14 cellular contexts compared by ENCODE assay signal in genomic region chr14:88547386-88547780, GRCh38. TPM values are rescaled to one million over a fixed set of nuclear protein-coding genes. Genes with fewer than 3 reads are reported as not detected.
DNase-seq lines count a peak whose midpoint lies in the region; ATAC-seq and TF ChIP-seq lines count a peak whose summit lies in the region.
"Had no signal": no experiment of that assay in that cellular context is flagged by ENCODE, and none has a peak within 500 bp of the region (broad histone marks: within the 10 kb centered on the region; RNA-seq: fewer than 3 reads in every experiment).

No MANE protein-coding gene starts in this region.

- 80% methylated on average over 1 of the region's 3 CpGs; no CpG with 5 or more reads in 1 of the 2 experiments for WGBS in IMR-90 (ENCODE audit: extremely low coverage in 2 of 2, insufficient read length in 1 of 2), 2 experiments
- WGBS in hepatocyte (ENCODE audit: low lambda C conversion rate, missing lambda C conversion rate) = 73% methylated on average over 3 of the region's 3 CpGs
- 63 to 85% (median 73%) methylated on average over 3 of the region's 3 CpGs for WGBS in stomach, 5 donors

- no peaks in the 10 kb centered on the region for H3K9me3 ChIP-seq in IMR-90 (ENCODE audit: control insufficient read depth, insufficient read depth, low read length)
- no peaks in the 10 kb centered on the region for H3K9me3 ChIP-seq in hepatocyte (ENCODE audit: low read depth)
- H3K9me3 ChIP-seq in stomach = no peaks in the 10 kb centered on the region
- H3K9me3 ChIP-seq: BE2C, HAP-1 had no signal

- no peak overlapping the region for H2AK5ac ChIP-seq in IMR-90 (ENCODE audit: low read depth, low read length)

- POLR2A ChIA-PET in IMR-90 (lab: Charles Lee; ENCODE audit: unreplicated experiment) (no interaction called here), GM10248 (lab: Yijun Ruan, JAX) (no interaction called here)

- TF ChIP-seq EP300 in stomach (IDR thresholded peaks at IDR 0.05) = no peak

- peaks cover 31 to 71% of the 10 kb centered on the region in 2 experiments for H3K79me1 ChIP-seq in IMR-90 (ENCODE audit: low read depth in 1 of 2, low read length in 2 of 2)

- no peak for DNase-seq in IMR-90
- DNase-seq in hepatocyte (ENCODE audit: low spot score) = no peak
- DNase-seq in stomach = no peak
- DNase-seq in NOMO-1 (lab: John Stamatoyannopoulos, UW; ENCODE audit: unreplicated experiment in 2 of 2) = no peak
- no peak for DNase-seq in NK-92 (lab: John Stamatoyannopoulos, UW; ENCODE audit: unreplicated experiment)
- no peak for DNase-seq in GM10248 (ENCODE audit: extremely low spot score)
- no peak for DNase-seq in CD1c-positive myeloid dendritic cell (ENCODE audit: extremely low spot score)
- DNase-seq: BE2C; CD4-positive, CD25-positive, alpha-beta regulatory T cell; DND-41; GF-D8; KBM-7 had no signal

- peaks cover 4% of the 10 kb centered on the region; the same call in 1 of the 2 replicates for H3K4me1 ChIP-seq in IMR-90 (ENCODE audit: control insufficient read depth, insufficient read depth, low read length)
- peaks cover 10% of the 10 kb centered on the region for H3K4me1 ChIP-seq in hepatocyte (ENCODE audit: insufficient read depth)
- peaks cover 29 to 86% (median 59%) of the 10 kb centered on the region in 4 donors for H3K4me1 ChIP-seq in stomach
- H3K4me1 ChIP-seq: BE2C, HAP-1 had no signal

- H3K23ac ChIP-seq in IMR-90 (ENCODE audit: low read depth, low read length) = no peak overlapping the region

- ATAC-seq in IMR-90 (ENCODE audit: low read depth) = no peak

- no peak overlapping the region for H3K56ac ChIP-seq in IMR-90 (ENCODE audit: extremely low read depth, insufficient read depth, low read length)

- no peak overlapping the region for H2BK120ac ChIP-seq in IMR-90 (ENCODE audit: low read depth, low read length)

- no peak overlapping the region for H2AK9ac ChIP-seq in IMR-90 (replicated peaks; ENCODE audit: low read depth, low read length, poor library complexity)

- H3K36me3 ChIP-seq in IMR-90 (ENCODE audit: control insufficient read depth, insufficient read depth, low read length) = peaks cover 31% of the 10 kb centered on the region
- no peaks in the 10 kb centered on the region for H3K36me3 ChIP-seq in hepatocyte (replicated peaks; ENCODE audit: insufficient read depth, low read depth)
- peaks cover 4 to 47% (median 36%) of the 10 kb centered on the region in 4 donors for H3K36me3 ChIP-seq in stomach
- H3K36me3 ChIP-seq: BE2C, HAP-1 had no signal

- no peaks in the 10 kb centered on the region for H3K9me2 ChIP-seq in hepatocyte (replicated peaks; ENCODE audit: insufficient read depth)

- intact Hi-C loops in IMR-90 (cut with micrococcal nuclease) = no loop called here
- intact Hi-C loops in stomach (cut with DNase I; ENCODE audit: low total_unique reads) = loop anchor here (10.0 kb wide), 1 partner anchor 53 kb away; no protein-coding TSS in a partner anchor

- H3K4me2 ChIP-seq in IMR-90 (ENCODE audit: low read depth, low read length) (no peak overlapping the region), hepatocyte (no peak overlapping the region)

- H3K27ac ChIP-seq in C4-2B = peak overlapping the region; percentile 49; the same call in 1 of the 2 replicates
- H3K27ac ChIP-seq in IMR-90 (ENCODE audit: insufficient read depth, low read length) = no peak overlapping the region
- peak overlapping the region; percentile 55 for H3K27ac ChIP-seq in hepatocyte
- peak overlapping the region; percentile 55 to 76 (median 76) for H3K27ac ChIP-seq in stomach

- H3K9me1 ChIP-seq in IMR-90 (ENCODE audit: insufficient read depth, low read length) = no peaks in the 10 kb centered on the region; the same call in 1 of the 2 replicates

- H2BK15ac ChIP-seq in IMR-90 (ENCODE audit: low read depth, low read length) = no peak overlapping the region

- H3K27me3 ChIP-seq in IMR-90 (ENCODE audit: control insufficient read depth, insufficient read depth, low read length) (no peaks in the 10 kb centered on the region), hepatocyte (no peaks in the 10 kb centered on the region), stomach (peaks cover 0 to 7% (median 0%) of the 10 kb centered on the region in 3 donors)

- H3K4me3 ChIP-seq in IMR-90 (ENCODE audit: insufficient read depth, low read depth, low read length) (no peak overlapping the region), hepatocyte (no peak overlapping the region), stomach (no peak overlapping the region)
- H3K4me3 ChIP-seq: HAP-1 had no signal

- no TSS peak for BruUV-seq in IMR-90 (replicated peaks; lab: Mats Ljungman, UMichigan)

- no peak overlapping the region for H2AFZ ChIP-seq in IMR-90 (replicated peaks; ENCODE audit: low read length, poor library complexity)
- H2AFZ ChIP-seq in hepatocyte = no peak overlapping the region

- CTCF ChIA-PET in IMR-90 (lab: Yijun Ruan, JAX) = interaction anchor here (0.6 kb wide), 1 partner anchor 79 kb away, joined by 3 read pairs; no protein-coding TSS in a partner anchor
- CTCF ChIA-PET in GM10248 (lab: Yijun Ruan, JAX) = interaction anchor here (1.1 kb wide), 1 partner anchor 9 kb away, joined by 3 read pairs; no protein-coding TSS in a partner anchor

- no peak for TF ChIP-seq RAD21 in IMR-90 (IDR thresholded peaks at IDR 0.05; ENCODE audit: low read length)

- no peak overlapping the region for H4K8ac ChIP-seq in IMR-90 (ENCODE audit: low read depth in 2 of 2, low read length in 2 of 2)

- no peak overlapping the region for H3K18ac ChIP-seq in IMR-90 (ENCODE audit: low read depth, low read length)

- TF ChIP-seq POLR2A in IMR-90 (IDR thresholded peaks at IDR 0.05; ENCODE audit: low read depth, low read length) (no peak), stomach (IDR thresholded peaks at IDR 0.05) (no peak)

- TF ChIP-seq CTCF in C4-2B (conservative IDR thresholded peaks at IDR 0.05) = no peak
- no peak for TF ChIP-seq CTCF in IMR-90 (conservative IDR thresholded peaks at IDR 0.05; ENCODE audit: low read depth, low read length)
- TF ChIP-seq CTCF in hepatocyte (IDR thresholded peaks at IDR 0.05; ENCODE audit: poor library complexity) = no peak
- no peak for TF ChIP-seq CTCF in stomach (IDR thresholded peaks at IDR 0.05)
- no peak for TF ChIP-seq CTCF in GM10248 (IDR thresholded peaks at IDR 0.05; ENCODE audit: control extremely low read depth, extremely low read depth, low read depth, missing control alignments)

- H2BK5ac ChIP-seq in IMR-90 (ENCODE audit: low read depth, low read length, poor library complexity, severe bottlenecking) = peak overlapping the region; percentile 28

- no peak overlapping the region for H3K4ac ChIP-seq in IMR-90 (ENCODE audit: low read depth, low read length)

- no peak overlapping the region for H4K5ac ChIP-seq in IMR-90 (ENCODE audit: low read depth, low read length)

- peak overlapping the region; percentile 65; the same call in 1 of the 2 replicates for H3K9ac ChIP-seq in IMR-90 (ENCODE audit: low read depth, low read length)

- in situ Hi-C loops in IMR-90 (cut with MboI; ENCODE audit: low sequenced_read_pairs) = loop anchor here (5.0 kb wide), 1 partner anchor 50 kb away; no protein-coding TSS in a partner anchor

- dilution Hi-C loops in IMR-90 (cut with HindIII; ENCODE audit: low sequenced_read_pairs, unreplicated experiment) = no loop called here

- peaks cover 49% of the 10 kb centered on the region for H3K79me2 ChIP-seq in hepatocyte

- H3K14ac ChIP-seq in IMR-90 (replicated peaks; ENCODE audit: low read depth, low read length) = no peak overlapping the region

- H4K20me1 ChIP-seq in IMR-90 (ENCODE audit: insufficient read depth, low read length) = peaks cover 51% of the 10 kb centered on the region; the same call in 1 of the 2 replicates
- peaks cover 1% of the 10 kb centered on the region for H4K20me1 ChIP-seq in hepatocyte (ENCODE audit: insufficient read depth, poor library complexity, severe bottlenecking)

- H4K91ac ChIP-seq in IMR-90 (ENCODE audit: insufficient read depth, low read depth, low read length) = no peak overlapping the region

- no peak overlapping the region for H2BK20ac ChIP-seq in IMR-90 (ENCODE audit: low read depth, low read length)

TF ChIP-seq in IMR-90, 13 proteins besides CTCF, POLR2A, EP300 and RAD21:
- no peak for TF ChIP-seq MAFK (IDR thresholded peaks at IDR 0.05; ENCODE audit: low read depth, low read length)
- TF ChIP-seq USF2 (IDR thresholded peaks at IDR 0.05; ENCODE audit: low read depth, low read length) = no peak
- TF ChIP-seq SMC3 (IDR thresholded peaks at IDR 0.05; ENCODE audit: low read depth, low read length) = no peak
- no peak for TF ChIP-seq BHLHE40 (IDR thresholded peaks at IDR 0.05; ENCODE audit: low read depth, low read length)
- no peak for TF ChIP-seq RCOR1 (IDR thresholded peaks at IDR 0.05; ENCODE audit: insufficient replicate concordance, low read length)
- TF ChIP-seq MXI1 (IDR thresholded peaks at IDR 0.05; ENCODE audit: borderline replicate concordance, low read depth, low read length) = no peak
- TF ChIP-seq NFE2L2 (IDR thresholded peaks at IDR 0.05; ENCODE audit: low read depth, low read length) = no peak
- no peak for TF ChIP-seq CEBPB (IDR thresholded peaks at IDR 0.05; ENCODE audit: low read depth, low read length)

RNA-seq across cellular contexts. Expression of gene PTPN21, which starts 7.4 kb away (rescaled TPM):
- total RNA-seq in IMR-90 (2012; rRNA removed) = 10.4 and 11.4 TPM in 2 replicates
- 10.1 and 10.7 TPM in 2 replicates for polyA plus RNA-seq in IMR-90 (2012; rRNA removed)
- polyA plus RNA-seq in IMR-90 (2012; cell fraction: cytosol; rRNA removed) = 4.5 and 6.3 TPM in 2 replicates
- polyA plus RNA-seq in IMR-90 (2012; cell fraction: nucleus; rRNA removed; ENCODE audit: low replicate concordance) = 17.6 and 21.1 TPM in 2 replicates
- total RNA-seq in hepatocyte = 15.1 and 16.3 TPM in 2 replicates
- polyA plus RNA-seq in hepatocyte = 8.1 and 12.7 TPM in 2 replicates
- total RNA-seq in stomach = 10 to 100 TPM; 18.3 to 63.0 (median 20.0) TPM
- polyA plus RNA-seq in stomach = 10 to 100 TPM in 1 of 3 donors, 1 to 10 TPM in 2; 3.5 to 11.3 (median 9.3) TPM
- total RNA-seq: CD4-positive, CD25-positive, alpha-beta regulatory T cell had no signal
- polyA plus RNA-seq: CD4-positive, CD25-positive, alpha-beta regulatory T cell had no signal

RNA-seq across cellular contexts. Expression of gene ZC3H14, which starts 15.5 kb away (rescaled TPM):
- total RNA-seq in IMR-90 (2012; rRNA removed) = 103 and 111 TPM in 2 replicates
- polyA plus RNA-seq in IMR-90 (2012; rRNA removed) = 62.4 and 72.5 TPM in 2 replicates
- 32.8 and 47.4 TPM in 2 replicates for polyA plus RNA-seq in IMR-90 (2012; cell fraction: cytosol; rRNA removed)
- polyA plus RNA-seq in IMR-90 (2012; cell fraction: nucleus; rRNA removed; ENCODE audit: low replicate concordance) = 22.3 and 96.8 TPM in 2 replicates
- total RNA-seq in hepatocyte = 68.4 and 77.5 TPM in 2 replicates
- 39.9 and 44.0 TPM in 2 replicates for polyA plus RNA-seq in hepatocyte
- 10 to 100 TPM; 61.3 to 83.9 (median 67.8) TPM for total RNA-seq in stomach
- 10 to 100 TPM; 18.0 to 24.4 (median 18.7) TPM for polyA plus RNA-seq in stomach
